ENCODE assay signal across 8 cellular contexts in genomic region chr2:70087703-70088507, GRCh38. TPM values are rescaled to one million over a fixed set of nuclear protein-coding genes. Genes with fewer than 3 reads are reported as not detected.
DNase-seq lines count a peak whose midpoint lies in the region; ATAC-seq and TF ChIP-seq lines count a peak whose summit lies in the region.

No MANE protein-coding gene starts in this region.

- H3K4me3 ChIP-seq in SJCRH30 = peak overlapping the region; percentile 80

- peak overlapping the region; percentile 100 for H3K27ac ChIP-seq in SJCRH30

- no peaks in the 10 kb centered on the region for H3K27me3 ChIP-seq in SJCRH30

- DNase-seq in Ammon's horn (ENCODE audit: low spot score) = peak; percentile 74
- peak; percentile 30 for DNase-seq in GM20000 (ENCODE audit: low spot score)
- peak; percentile 50 to 65 for DNase-seq in SJCRH30
- DNase-seq in anterior cingulate cortex (lab: John Stamatoyannopoulos, UW) = peak in 42 of 58 donors; percentile 13 to 80 (median 54)
- DNase-seq in hypothalamus (lab: John Stamatoyannopoulos, UW) = peak in 33 of 51 donors; percentile 18 to 80 (median 48)
- DNase-seq in retina = peak; percentile 76

- peaks cover 39% of the 10 kb centered on the region for H3K36me3 ChIP-seq in SJCRH30

- ATAC-seq in GM18517 (IDR thresholded peaks at IDR 0.05; ENCODE audit: unreplicated experiment) = no peak
- ATAC-seq in GM19463 (IDR thresholded peaks at IDR 0.05; ENCODE audit: unreplicated experiment) = no peak

- no peak for TF ChIP-seq CTCF in GM20000 (IDR thresholded peaks at IDR 0.05; ENCODE audit: extremely low read depth, missing control alignments)

- H3K4me1 ChIP-seq in SJCRH30 = peaks cover 30% of the 10 kb centered on the region

- H3K9me3 ChIP-seq in SJCRH30 (replicated peaks) = no peaks in the 10 kb centered on the region

RNA-seq across cellular contexts. Expression of gene PCBP1, which starts 0.6 kb away (rescaled TPM):
- 81.6 and 88.4 TPM in 2 replicates for total RNA-seq in SJCRH30 (2014; rRNA removed; shearing (Covaris generic))
